10 cellular contexts compared by ENCODE assay signal in the genomic region with DNA sequence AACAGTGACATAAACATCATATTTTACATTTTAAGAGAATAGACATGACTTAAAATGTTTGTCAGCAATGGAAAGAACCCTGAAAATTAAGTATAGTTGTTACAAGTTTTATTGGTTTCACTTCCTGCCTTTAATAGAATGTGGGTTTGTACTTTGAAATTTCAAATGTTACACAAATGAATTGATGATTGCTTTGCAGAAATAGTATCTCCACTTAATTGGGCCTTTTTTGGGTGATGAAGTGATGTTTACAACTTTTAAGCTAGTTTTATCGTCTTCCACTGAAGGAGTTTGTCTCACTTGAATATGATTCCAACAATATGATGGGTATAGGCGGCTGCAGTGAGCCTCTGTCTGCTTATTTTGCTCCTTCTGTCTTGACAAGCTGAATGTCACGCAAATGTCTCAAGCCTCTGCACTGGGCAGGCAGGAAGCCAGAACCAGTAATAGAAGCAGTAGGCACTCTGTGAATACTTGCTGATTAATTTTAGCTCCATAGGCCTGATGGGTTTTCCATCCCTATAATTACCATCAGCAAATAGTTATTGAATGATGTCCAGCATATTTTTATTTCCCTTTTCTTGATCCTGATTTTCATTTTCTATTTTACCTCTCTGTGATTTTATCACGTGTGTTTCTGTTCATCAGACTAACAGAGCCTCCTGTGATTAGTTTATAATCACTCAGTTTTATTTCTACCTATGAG. TPM values are rescaled to one million over a fixed set of nuclear protein-coding genes. Genes with fewer than 3 reads are reported as not detected.
DNase-seq lines count a peak whose midpoint lies in the region; ATAC-seq and TF ChIP-seq lines count a peak whose summit lies in the region.
"Had no signal": no experiment of that assay in that cellular context is flagged by ENCODE, and none has a peak within 500 bp of the region (broad histone marks: within the 10 kb centered on the region; RNA-seq: fewer than 3 reads in every experiment).

No MANE protein-coding gene starts in this region.

- no peaks in the 10 kb centered on the region for H3K9me3 ChIP-seq in breast epithelium

- no peak overlapping the region for H3K4me3 Mint-ChIP-seq in effector memory CD8-positive, alpha-beta T cell
- H3K4me3 Mint-ChIP-seq: endodermal cell had no signal

- H3K4me1 Mint-ChIP-seq in effector memory CD8-positive, alpha-beta T cell (ENCODE audit: low read depth in 2 of 2) = peaks cover 0 to 9% of the 10 kb centered on the region in 2 donors

- H3K27ac Mint-ChIP-seq in effector memory CD8-positive, alpha-beta T cell = peak overlapping the region in 1 of 2 donors; percentile 9

- H3K36me3 ChIP-seq in breast epithelium = no peaks in the 10 kb centered on the region

- H3K27me3 Mint-ChIP-seq in effector memory CD8-positive, alpha-beta T cell = peaks cover 7 to 16% of the 10 kb centered on the region in 2 donors

- H3K4me1 ChIP-seq in breast epithelium = no peaks in the 10 kb centered on the region

- in situ Hi-C loops in GM13976 (cut with MboI; ENCODE audit: low sequenced_read_pairs, unreplicated experiment) = loop anchor here (25.0 kb wide), 1 partner anchor 548 kb away; no protein-coding TSS in a partner anchor

- no peak overlapping the region for H3K27ac ChIP-seq in breast epithelium

- no peaks in the 10 kb centered on the region for H3K9me3 Mint-ChIP-seq in effector memory CD8-positive, alpha-beta T cell
- H3K9me3 Mint-ChIP-seq: endodermal cell had no signal

- no peak for TF ChIP-seq POLR2A in breast epithelium (IDR thresholded peaks at IDR 0.05)

- peak; percentile 58 for ATAC-seq in GM18858 (IDR thresholded peaks at IDR 0.05; ENCODE audit: unreplicated experiment)
- peak; percentile 71 for ATAC-seq in GM21423 (IDR thresholded peaks at IDR 0.05; ENCODE audit: unreplicated experiment)
- ATAC-seq in HG03342 (IDR thresholded peaks at IDR 0.05; ENCODE audit: unreplicated experiment) = peak; percentile 66
- ATAC-seq in effector memory CD8-positive, alpha-beta T cell (replicated peaks) = peak; percentile 35
- ATAC-seq: PC-3 had no signal

- intact Hi-C loops in breast epithelium (cut with DNase I; ENCODE audit: low total_unique reads) = no loop called here

- DNase-seq in effector memory CD8-positive, alpha-beta T cell = no peak
- no peak for DNase-seq in breast epithelium (ENCODE audit: low spot score in 2 of 2)
- DNase-seq in GM13976 (ENCODE audit: low spot score) = no peak
- no peak for DNase-seq in NCI-H2107 treated with DMSO at 0.1 percent for 48 hours (lab: John Stamatoyannopoulos, UW; ENCODE audit: unreplicated experiment)
- DNase-seq: endodermal cell, GF-D8, PC-3 had no signal

- H3K36me3 Mint-ChIP-seq in effector memory CD8-positive, alpha-beta T cell (ENCODE audit: insufficient read depth) = no peaks in the 10 kb centered on the region

- TF ChIP-seq CTCF in breast epithelium (IDR thresholded peaks at IDR 0.05) = no peak
- TF ChIP-seq CTCF in GM13976 (IDR thresholded peaks at IDR 0.05; ENCODE audit: borderline replicate concordance, control extremely low read depth, extremely low read depth, insufficient read depth, missing control alignments) = no peak

- H3K4me3 ChIP-seq in breast epithelium = no peak overlapping the region

- no peaks in the 10 kb centered on the region for H3K27me3 ChIP-seq in breast epithelium

RNA-seq across cellular contexts. Expression of a gene that starts 10.6 kb away (rescaled TPM):
- 100 to 1,000 TPM in 1 of 3 donors, 10 to 100 TPM in 2; 51.1 to 122 (median 69.7) TPM for total RNA-seq in breast epithelium
